Comparison of ENCODE assay signal across 15 cellular contexts in genomic region chr2:98134601-98135000, GRCh38. TPM values are rescaled to one million over a fixed set of nuclear protein-coding genes. Genes with fewer than 3 reads are reported as not detected.
A peak's percentile ranks its signal among the peaks of the same experiment; 100 is the strongest.
DNase-seq lines count a peak whose midpoint lies in the region; ATAC-seq and TF ChIP-seq lines count a peak whose summit lies in the region.
"Had no signal": no experiment of that assay in that cellular context is flagged by ENCODE, and none has a peak within 500 bp of the region (broad histone marks: within the 10 kb centered on the region; RNA-seq: fewer than 3 reads in every experiment).

No MANE protein-coding gene starts in this region.

- H2BK120ac ChIP-seq in neuronal stem cell (ENCODE audit: low read depth, low read length), result no peak overlapping the region

- H3K4me2 ChIP-seq in neuronal stem cell (ENCODE audit: insufficient read depth, low read length, poor library complexity, severe bottlenecking) (no peak overlapping the region), PC-3 (ENCODE audit: low read length) (no peak overlapping the region)

- peak overlapping the region; percentile 17 for H3K4me3 ChIP-seq in SJCRH30
- no peak overlapping the region for H3K4me3 ChIP-seq in esophagus muscularis mucosa
- no peak overlapping the region for H3K4me3 ChIP-seq in neuronal stem cell (ENCODE audit: low read length in 2 of 2)
- H3K4me3 ChIP-seq in PC-3 (ENCODE audit: low read length), result no peak overlapping the region
- H3K4me3 ChIP-seq: right lobe of liver, thoracic aorta had no signal

- H2AFZ ChIP-seq in neuronal stem cell (ENCODE audit: low read length) (peak overlapping the region; percentile 86), PC-3 (ENCODE audit: low read length) (no peak overlapping the region)

- H3K9me3 ChIP-seq in SJCRH30 (replicated peaks) (no peaks in the 10 kb centered on the region), esophagus muscularis mucosa (no peaks in the 10 kb centered on the region), neuronal stem cell (replicated peaks in 1 of 2; ENCODE audit: control insufficient read depth in 2 of 2, insufficient read depth in 1 of 2, low read depth in 1 of 2, low read length in 2 of 2) (no peaks in the 10 kb centered on the region), PC-3 (ENCODE audit: low read length) (no peaks in the 10 kb centered on the region)
- H3K9me3 ChIP-seq: right lobe of liver, thoracic aorta had no signal

- no peak overlapping the region for H4K8ac ChIP-seq in neuronal stem cell (ENCODE audit: low read depth, low read length)

- H3K14ac ChIP-seq in neuronal stem cell (ENCODE audit: low read length), result no peak overlapping the region

- TF ChIP-seq CTCF in esophagus muscularis mucosa (IDR thresholded peaks at IDR 0.05) (no peak), PC-3 (conservative IDR thresholded peaks at IDR 0.05; ENCODE audit: low read depth, low read length) (no peak)

- H3K27ac ChIP-seq in SJCRH30 (peak overlapping the region; percentile 56), esophagus muscularis mucosa (replicated peaks in 1 of 4) (peak overlapping the region in 1 of 4 donors; percentile 23), neuronal stem cell (replicated peaks; ENCODE audit: low read length) (peak overlapping the region; percentile 21), PC-3 (ENCODE audit: low read length) (no peak overlapping the region)
- H3K27ac ChIP-seq: right lobe of liver, thoracic aorta had no signal

- no peak overlapping the region for H2BK5ac ChIP-seq in neuronal stem cell (ENCODE audit: low read length)

- in situ Hi-C loops in G401 (cut with HindIII; ENCODE audit: low sequenced_read_pairs), result no loop called here

- CTCF ChIA-PET in PC-3 (lab: Charles Lee), result no interaction called here

- no TSS peak for BruUV-seq in PC-3 (replicated peaks; lab: Mats Ljungman, UMichigan)

- no peak for TF ChIP-seq POLR2A in esophagus muscularis mucosa (IDR thresholded peaks at IDR 0.05; ENCODE audit: low read depth)

- H3K4ac ChIP-seq in neuronal stem cell (ENCODE audit: low read length), result no peak overlapping the region

- H3K18ac ChIP-seq in neuronal stem cell (ENCODE audit: low read length), result no peak overlapping the region

- no peaks in the 10 kb centered on the region for H3K79me1 ChIP-seq in neuronal stem cell (ENCODE audit: low read depth, low read length)

- H3K79me2 ChIP-seq in PC-3 (ENCODE audit: low read length), result no peaks in the 10 kb centered on the region

- no peak overlapping the region for H2BK12ac ChIP-seq in neuronal stem cell (ENCODE audit: low read length)

- no peak overlapping the region for H2AK5ac ChIP-seq in neuronal stem cell (ENCODE audit: low read depth, low read length)

- H3K9ac ChIP-seq in neuronal stem cell (ENCODE audit: low read depth, low read length, poor library complexity), result no peak overlapping the region
- no peak overlapping the region for H3K9ac ChIP-seq in PC-3 (ENCODE audit: low read length)

- H3K9me2 ChIP-seq in PC-3 (replicated peaks; ENCODE audit: low read length), result no peaks in the 10 kb centered on the region

- no peak for ATAC-seq in PC-3

- DNase-seq in SIG-M5 treated with dmso at 0.1 percent for 504 hours (lab: John Stamatoyannopoulos, UW; ENCODE audit: unreplicated experiment) (peak; percentile 23), SIG-M5 (lab: John Stamatoyannopoulos, UW) (no peak), SJCRH30 (peak; percentile 23 to 60), esophagus muscularis mucosa (ENCODE audit: extremely low spot score) (peak; percentile 55), neuronal stem cell (ENCODE audit: low spot score) (no peak), G401 (ENCODE audit: low spot score) (no peak), PC-3 (no peak), NCI-H345 treated with DMSO at 0.1 percent for 48 hours (lab: John Stamatoyannopoulos, UW; ENCODE audit: unreplicated experiment) (no peak)
- DNase-seq: 8988T; activated CD4-positive, alpha-beta T cell treated with anti-CD3 and anti-CD28 coated beads for 1 hour; NCI-H1048; right lobe of liver had no signal

- intact Hi-C loops in esophagus muscularis mucosa (cut with DNase I), result no loop called here
- intact Hi-C loops in PC-3 (cut with micrococcal nuclease), result no loop called here

- no peak overlapping the region for H4K91ac ChIP-seq in neuronal stem cell (ENCODE audit: low read depth, low read length, poor library complexity)

- no peak overlapping the region for H3K23ac ChIP-seq in neuronal stem cell (ENCODE audit: low read depth, low read length, poor library complexity)

- no peak overlapping the region for H2BK15ac ChIP-seq in neuronal stem cell (ENCODE audit: low read length)

- H3K27me3 ChIP-seq in SJCRH30 (no peaks in the 10 kb centered on the region), esophagus muscularis mucosa (no peaks in the 10 kb centered on the region), neuronal stem cell (ENCODE audit: control insufficient read depth in 3 of 3, insufficient read depth in 3 of 3, low read depth in 1 of 3, low read length in 3 of 3) (no peaks in the 10 kb centered on the region), PC-3 (ENCODE audit: low read length) (peaks cover 13% of the 10 kb centered on the region; the same call in 1 of the 2 replicates)
- H3K27me3 ChIP-seq: right lobe of liver had no signal

- H3K4me1 ChIP-seq in SJCRH30, result peaks cover 8% of the 10 kb centered on the region
- H3K4me1 ChIP-seq in esophagus muscularis mucosa, result peaks cover 0 to 13% (median 6%) of the 10 kb centered on the region in 4 donors
- H3K4me1 ChIP-seq in neuronal stem cell (ENCODE audit: control insufficient read depth in 2 of 2, insufficient read depth in 1 of 2, low read depth in 1 of 2, low read length in 2 of 2), result peaks cover 7 to 13% of the 10 kb centered on the region in 2 donors
- no peaks in the 10 kb centered on the region for H3K4me1 ChIP-seq in PC-3 (ENCODE audit: insufficient read depth, low read length)
- H3K4me1 ChIP-seq: right lobe of liver had no signal

- POLR2A ChIA-PET in PC-3 (lab: Charles Lee; ENCODE audit: unreplicated experiment), result no interaction called here

- no peak for TF ChIP-seq EP300 in esophagus muscularis mucosa (IDR thresholded peaks at IDR 0.05)

- no peaks in the 10 kb centered on the region for H3K36me3 ChIP-seq in SJCRH30
- H3K36me3 ChIP-seq in esophagus muscularis mucosa, result no peaks in the 10 kb centered on the region
- no peaks in the 10 kb centered on the region for H3K36me3 ChIP-seq in neuronal stem cell (replicated peaks in 1 of 2; ENCODE audit: control insufficient read depth in 2 of 2, insufficient read depth in 2 of 2, low read length in 2 of 2)
- H3K36me3 ChIP-seq in PC-3 (ENCODE audit: low read depth, low read length), result no peaks in the 10 kb centered on the region
- H3K36me3 ChIP-seq: right lobe of liver, thoracic aorta had no signal

- no peaks in the 10 kb centered on the region for H4K20me1 ChIP-seq in PC-3 (ENCODE audit: low read length)

- H3F3A ChIP-seq in PC-3 (ENCODE audit: low read length, unreplicated experiment), result no peaks in the 10 kb centered on the region

- WGBS in esophagus muscularis mucosa, result 78% methylated on average over 4 of the region's 4 CpGs
- WGBS in neuronal stem cell (ENCODE audit: extremely low coverage in 2 of 2, insufficient read length in 2 of 2, insufficient replicate concordance in 1 of 2), 2 donors, result no CpG with 5 or more reads among the region's 4 CpGs

RNA-seq across cellular contexts. Expression of gene VWA3B, which starts 47.6 kb away (rescaled TPM):
- total RNA-seq in SJCRH30 (2014; rRNA removed; shearing (Covaris generic)), result not detected in 2 replicates
- not detected for total RNA-seq in esophagus muscularis mucosa
- 0.03 TPM for polyA plus RNA-seq in neuronal stem cell (2013, experiment 1 of 2)
- polyA plus RNA-seq in neuronal stem cell (2013, experiment 2 of 2), result 0.06 TPM
- total RNA-seq in G401 (2014; rRNA removed; shearing (Covaris generic)), result not detected in 2 replicates
- total RNA-seq in PC-3 (2014; rRNA removed), result not detected in 2 replicates
- total RNA-seq: dermis microvascular lymphatic vessel endothelial cell, T-cell had no signal

Comparison
In these comparisons a context has a peak if more than half of its experiments do, and no peak if none do; other contexts are left out.
1. DNase-seq: peak in SIG-M5 treated with dmso at 0.1 percent for 504 hours (single experiment), SJCRH30 (2 of 2) and esophagus muscularis mucosa (single experiment); none in SIG-M5 (single experiment), neuronal stem cell (single experiment), G401 (single experiment), PC-3 (single experiment) and NCI-H345 treated with DMSO at 0.1 percent for 48 hours (single experiment).